8 cellular contexts compared by ENCODE assay signal in the genomic region with DNA sequence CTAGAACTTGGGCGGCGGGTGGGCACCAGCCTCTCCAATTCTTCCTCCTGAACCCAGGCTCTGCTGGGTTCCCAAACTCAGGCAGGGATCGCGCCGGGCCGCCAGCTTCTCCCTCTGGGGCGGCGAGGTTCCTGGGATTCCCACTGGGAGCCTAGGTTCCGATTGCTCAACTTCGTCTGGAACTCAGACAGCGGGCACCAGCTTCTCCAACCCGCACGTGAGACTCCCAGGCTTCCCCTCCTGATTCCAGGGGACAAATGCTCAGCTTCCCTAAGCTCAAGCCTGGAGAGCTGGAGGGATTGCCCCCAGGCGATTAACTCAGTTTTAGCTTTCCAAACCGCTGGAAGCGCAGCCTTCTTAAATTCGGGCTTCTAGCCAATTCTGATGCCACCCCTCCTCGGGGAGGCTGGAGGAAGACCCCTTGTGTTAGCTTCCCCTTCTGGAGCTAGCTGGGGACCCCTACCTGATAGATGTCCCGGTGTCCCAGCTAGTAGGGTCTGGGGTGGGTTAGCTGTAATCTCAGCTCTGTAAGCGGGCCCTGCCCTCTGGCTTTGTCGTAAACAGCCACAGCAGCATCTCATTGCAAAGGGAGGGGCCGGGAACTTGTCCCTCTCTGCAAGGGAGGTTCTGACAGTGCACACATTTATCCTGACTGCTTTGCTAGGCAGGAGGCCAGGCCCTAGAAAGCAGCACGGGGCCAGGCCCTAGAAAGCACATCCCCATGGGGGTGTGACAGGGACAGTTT. TPM values are rescaled to one million over a fixed set of nuclear protein-coding genes. Genes with fewer than 3 reads are reported as not detected.
DNase-seq lines count a peak whose midpoint lies in the region; ATAC-seq and TF ChIP-seq lines count a peak whose summit lies in the region.

No MANE protein-coding gene starts in this region.

- H3K9me3 ChIP-seq in BE2C (no peaks in the 10 kb centered on the region), lower lobe of right lung (no peaks in the 10 kb centered on the region)

- H3K27ac ChIP-seq in lower lobe of right lung (peak overlapping the region; percentile 80), urinary bladder (ENCODE audit: low read depth) (no peak overlapping the region)

- TF ChIP-seq CTCF in BE2C (IDR thresholded peaks at IDR 0.05; ENCODE audit: low read depth, low read length) (no peak), astrocyte of the spinal cord (IDR thresholded peaks at IDR 0.05; ENCODE audit: low read depth, low read length) (no peak), lower lobe of right lung (IDR thresholded peaks at IDR 0.05) (no peak)

- in situ Hi-C loops in astrocyte of the spinal cord (cut with HindIII; ENCODE audit: low sequenced_read_pairs), result no loop called here

- no peaks in the 10 kb centered on the region for H3K4me1 ChIP-seq in BE2C
- peaks cover 23% of the 10 kb centered on the region for H3K4me1 ChIP-seq in lower lobe of right lung
- no peaks in the 10 kb centered on the region for H3K4me1 ChIP-seq in urinary bladder (ENCODE audit: insufficient read depth)

- H3K36me3 ChIP-seq in BE2C, result no peaks in the 10 kb centered on the region; the same call in 1 of the 2 replicates
- H3K36me3 ChIP-seq in lower lobe of right lung, result peaks cover 39% of the 10 kb centered on the region
- H3K36me3 ChIP-seq in urinary bladder (ENCODE audit: insufficient read depth), result no peaks in the 10 kb centered on the region

- DNase-seq in BE2C (no peak), astrocyte of the spinal cord (ENCODE audit: low read depth, low spot score) (no peak), lower lobe of right lung (peak; percentile 51), superior temporal gyrus (ENCODE audit: extremely low spot score) (no peak), iPS-NIHi7 (ENCODE audit: extremely low spot score) (no peak), ecto neural progenitor cell (ENCODE audit: low spot score) (no peak)

- H3K4me3 ChIP-seq in BE2C (ENCODE audit: low read depth, low read length) (peak overlapping the region; percentile 85), astrocyte of the spinal cord (ENCODE audit: low read depth, low read length) (peak overlapping the region; percentile 79), lower lobe of right lung (peak overlapping the region; percentile 97), urinary bladder (ENCODE audit: low read depth, low read length) (peak overlapping the region; percentile 85)

- no peaks in the 10 kb centered on the region for H3K27me3 ChIP-seq in BE2C
- no peaks in the 10 kb centered on the region for H3K27me3 ChIP-seq in lower lobe of right lung (ENCODE audit: low read depth)

- intact Hi-C loops in lower lobe of right lung (cut with DNase I), result no loop called here

- ATAC-seq in HG03135 (IDR thresholded peaks at IDR 0.05; ENCODE audit: unreplicated experiment) (peak; percentile 8), lower lobe of right lung (peak in 1 of 2 donors; percentile 1)

- 7% methylated on average over 23 of the region's 23 CpGs for WGBS in urinary bladder

RNA-seq across cellular contexts. Expression of gene MCOLN1, which starts 0.7 kb away (rescaled TPM):
- 56.7 TPM for polyA plus RNA-seq in BE2C (2012; ENCODE audit: insufficient read depth, insufficient read length, low read depth)
- total RNA-seq in lower lobe of right lung, result 79.0 TPM
- total RNA-seq in urinary bladder, result 6.9 TPM
- 35.5 TPM for polyA plus RNA-seq in urinary bladder

RNA-seq across cellular contexts. Expression of gene ZNF358, which starts 7.2 kb away (rescaled TPM):
- polyA plus RNA-seq in BE2C (2012; ENCODE audit: insufficient read depth, insufficient read length, low read depth), result 91.0 TPM
- total RNA-seq in lower lobe of right lung (54.9 TPM), urinary bladder (19.0 TPM)
- 115 TPM for polyA plus RNA-seq in urinary bladder

RNA-seq across cellular contexts. Expression of gene PNPLA6, which starts 12.4 kb away (rescaled TPM):
- polyA plus RNA-seq in BE2C (2012; ENCODE audit: insufficient read depth, insufficient read length, low read depth), result 55.4 TPM
- total RNA-seq in lower lobe of right lung, result 289 TPM
- total RNA-seq in urinary bladder, result 25.2 TPM
- polyA plus RNA-seq in urinary bladder, result 54.1 TPM

RNA-seq across cellular contexts. Expression of gene PEX11G, which starts 34.3 kb away (rescaled TPM):
- polyA plus RNA-seq in BE2C (2012; ENCODE audit: insufficient read depth, insufficient read length, low read depth), result 0.97 TPM
- total RNA-seq in lower lobe of right lung, result 3.8 TPM
- total RNA-seq in urinary bladder, result 1.6 TPM
- polyA plus RNA-seq in urinary bladder, result 5.2 TPM

Comparison
In these comparisons a context has a peak if more than half of its experiments do, and no peak if none do; other contexts are left out.
1. RNA of gene MCOLN1, which starts 0.7 kb away (total RNA-seq): 79.0 TPM in lower lobe of right lung (single experiment); 6.9 TPM in urinary bladder (single experiment); every median in the first group is over 10 times any median in the second.
2. RNA of gene PNPLA6, which starts 12.4 kb away (total RNA-seq): 289 TPM in lower lobe of right lung (single experiment); 25.2 TPM in urinary bladder (single experiment); every median in the first group is over 10 times any median in the second.
3. Peak in every context shown above with its lines, with median percentiles within 50 percentile points of each other: H3K4me3 ChIP-seq.